In genomic region chr3:53101956-53102355, GRCh38 we compare ENCODE assay signal across 1 cellular context.
TF ChIP-seq lines count a peak whose summit lies in the region.

No MANE protein-coding gene starts in this region.

TF ChIP-seq in GM12878, 131 proteins besides CTCF, POLR2A, EP300 and RAD21:
- no peak for TF ChIP-seq SP1 (IDR thresholded peaks at IDR 0.05; ENCODE audit: low read depth, low read length)
- no peak for TF ChIP-seq NFIC (IDR thresholded peaks at IDR 0.05; ENCODE audit: low read depth, low read length)
- no peak for TF ChIP-seq SIN3A (IDR thresholded peaks at IDR 0.05; ENCODE audit: low read depth, low read length)
- no peak for TF ChIP-seq MEF2A (IDR thresholded peaks at IDR 0.05; ENCODE audit: insufficient read depth, low read depth, low read length)
- no peak for TF ChIP-seq SREBF1 (IDR thresholded peaks at IDR 0.05; ENCODE audit: low read length)
- no peak for TF ChIP-seq CHD2 (IDR thresholded peaks at IDR 0.05; ENCODE audit: borderline replicate concordance, low read depth, low read length)
- TF ChIP-seq YBX1 (IDR thresholded peaks at IDR 0.05): no peak
- no peak for TF ChIP-seq SMC3 (IDR thresholded peaks at IDR 0.05; ENCODE audit: borderline replicate concordance, low read length)
- TF ChIP-seq SREBF2 (IDR thresholded peaks at IDR 0.05; ENCODE audit: low read length): no peak
- no peak for TF ChIP-seq TAF1 (IDR thresholded peaks at IDR 0.05; ENCODE audit: borderline replicate concordance, low read depth, low read length)
- TF ChIP-seq RAD51 (IDR thresholded peaks at IDR 0.05): no peak
